7 cellular contexts compared by ENCODE assay signal in genomic region chr1:228953808-228954207, GRCh38.
DNase-seq lines count a peak whose midpoint lies in the region; TF ChIP-seq lines count a peak whose summit lies in the region.
"Not testable (repeated sequence)": the region's sequence is repeated elsewhere in the genome, so short reads cannot be mapped to it uniquely, and the experiment has no call there.

No MANE protein-coding gene starts in this region.

- not testable (repeated sequence) for H3K9ac ChIP-seq in endodermal cell (ENCODE audit: extremely low read depth, low read length, poor library complexity, severe bottlenecking); trophoblast cell (ENCODE audit: low read length)

- not testable (repeated sequence) for H3K23ac ChIP-seq in trophoblast cell (ENCODE audit: low read length)

- H3K9me3 Mint-ChIP-seq in endodermal cell, result not testable (repeated sequence)

- H3K4me3 Mint-ChIP-seq in endodermal cell, result not testable (repeated sequence)

- H3K79me2 ChIP-seq in trophoblast cell (ENCODE audit: control insufficient read depth, insufficient read depth, low read length, poor library complexity), result not testable (repeated sequence)

- not testable (repeated sequence) for H3K36me3 Mint-ChIP-seq in endodermal cell (ENCODE audit: low read depth)

- peak in 50 of 56 donors; percentile 11 to 89 (median 60) for DNase-seq in amygdala (lab: John Stamatoyannopoulos, UW)
- DNase-seq in endodermal cell, result peak; percentile 9
- peak in 35 of 51 donors; percentile 12 to 87 (median 67) for DNase-seq in hypothalamus (lab: John Stamatoyannopoulos, UW)
- peak; percentile 84 for DNase-seq in midbrain (lab: John Stamatoyannopoulos, UW)
- not testable (repeated sequence) for DNase-seq in trophoblast cell
- peak in 45 of 49 donors; percentile 19 to 86 (median 67) for DNase-seq in substantia nigra (lab: John Stamatoyannopoulos, UW)

- not testable (repeated sequence) for H3K4ac ChIP-seq in trophoblast cell (ENCODE audit: low read depth, low read length)

- H3K4me1 Mint-ChIP-seq in endodermal cell, result peaks cover 19% of the 10 kb centered on the region

- H3K9me3 ChIP-seq in endodermal cell (ENCODE audit: control insufficient read depth, low read length), result peaks cover 20% of the 10 kb centered on the region
- H3K9me3 ChIP-seq in trophoblast cell (ENCODE audit: insufficient read depth, low read depth, low read length), result not testable (repeated sequence)

- not testable (repeated sequence) for H3K27me3 ChIP-seq in endodermal cell (ENCODE audit: control insufficient read depth, insufficient read depth, low read length, poor library complexity, severe bottlenecking); trophoblast cell (ENCODE audit: insufficient read depth, low read length)

- not testable (repeated sequence) for H3K18ac ChIP-seq in trophoblast cell (ENCODE audit: low read length)

- not testable (repeated sequence) for H4K12ac ChIP-seq in trophoblast cell (ENCODE audit: low read depth, low read length)

- not testable (repeated sequence) for H3K4me1 ChIP-seq in endodermal cell (ENCODE audit: control insufficient read depth, insufficient read depth, low read length); trophoblast cell (ENCODE audit: control insufficient read depth in 1 of 2, insufficient read depth in 2 of 2, low read length in 2 of 2)

- H3K14ac ChIP-seq in trophoblast cell (ENCODE audit: low read length), result not testable (repeated sequence)

- H3K79me1 ChIP-seq in trophoblast cell (ENCODE audit: low read length), result not testable (repeated sequence)

- H3K4me3 ChIP-seq in endodermal cell (ENCODE audit: low read length); trophoblast cell (ENCODE audit: low read depth, low read length): not testable (repeated sequence)

- H2AFZ ChIP-seq in trophoblast cell (ENCODE audit: insufficient read depth, low read length, poor library complexity), result not testable (repeated sequence)

- H3K27ac ChIP-seq in cingulate gyrus (ENCODE audit: low read depth, low read length) (peak overlapping the region; percentile 98), substantia nigra (ENCODE audit: low read depth, low read length, poor library complexity, severe bottlenecking) (peak overlapping the region; percentile 96)
- H3K27ac ChIP-seq in endodermal cell (ENCODE audit: low read depth, low read length); trophoblast cell (ENCODE audit: low read depth, low read length): not testable (repeated sequence)

- not testable (repeated sequence) for H2AK5ac ChIP-seq in trophoblast cell (ENCODE audit: low read length)

- H4K8ac ChIP-seq in trophoblast cell (ENCODE audit: low read depth, low read length), result peak overlapping the region; percentile 57

- not testable (repeated sequence) for H2BK5ac ChIP-seq in trophoblast cell (ENCODE audit: low read depth, low read length, poor library complexity)

- not testable (repeated sequence) for H3K27me3 Mint-ChIP-seq in endodermal cell (ENCODE audit: insufficient read depth)

- H3K27ac Mint-ChIP-seq in endodermal cell, result not testable (repeated sequence)

- H3K36me3 ChIP-seq in endodermal cell (ENCODE audit: control insufficient read depth, insufficient read depth, low read length); trophoblast cell (ENCODE audit: control insufficient read depth in 1 of 2, insufficient read depth in 2 of 2, low read length in 2 of 2): not testable (repeated sequence)

- not testable (repeated sequence) for H2BK120ac ChIP-seq in trophoblast cell (ENCODE audit: insufficient read depth, low read length, poor library complexity)

- not testable (repeated sequence) for H3K4me2 ChIP-seq in trophoblast cell (ENCODE audit: low read length)

- not testable (repeated sequence) for H4K91ac ChIP-seq in trophoblast cell (ENCODE audit: low read depth, low read length)

- 93 to 94% methylated on average over 11 of the region's 11 CpGs for WGBS in endodermal cell (ENCODE audit: insufficient coverage in 1 of 2, insufficient read length in 1 of 2), 2 experiments
- WGBS in trophoblast cell (ENCODE audit: extremely low coverage, insufficient coverage, insufficient read length), result no CpG with 5 or more reads among the region's 11 CpGs

- TF ChIP-seq CTCF in endodermal cell (conservative IDR thresholded peaks at IDR 0.05), result not testable (repeated sequence)

- H2BK12ac ChIP-seq in trophoblast cell (ENCODE audit: low read length), result not testable (repeated sequence)
